ENCODE assay signal across 10 cellular contexts in genomic region chr5:66724740-66725139, GRCh38.
DNase-seq lines count a peak whose midpoint lies in the region; ATAC-seq and TF ChIP-seq lines count a peak whose summit lies in the region.
"Had no signal": no experiment of that assay in that cellular context is flagged by ENCODE, and none has a peak within 500 bp of the region (broad histone marks: within the 10 kb centered on the region; RNA-seq: fewer than 3 reads in every experiment).

No MANE protein-coding gene starts in this region.

- DNase-seq in ELR (ENCODE audit: low read depth) (peak; percentile 9), RWPE1 (ENCODE audit: low spot score) (no peak), fibroblast of villous mesenchyme (ENCODE audit: low read depth) (no peak), H4 (ENCODE audit: low spot score) (no peak), psoas muscle (no peak), HUDEP-2 (lab: John Stamatoyannopoulos, UW; ENCODE audit: unreplicated experiment in 76 of 76) (no peak)
- no peak for DNase-seq in activated T-cell treated with anti-CD3 and anti-CD28 coated beads, Interleukin-2, amount 50 U/mL, for 1 hour
- DNase-seq: NCI-H1694, NCI-H510A treated with DMSO at 0.1 percent for 48 hours had no signal

- H3K27me3 ChIP-seq in psoas muscle (ENCODE audit: insufficient read depth in 3 of 3, low read length in 2 of 3), result peaks cover 0 to 2% (median 0%) of the 10 kb centered on the region in 3 donors

- no peaks in the 10 kb centered on the region for H3K4me1 ChIP-seq in psoas muscle

- H3K27ac ChIP-seq in 22Rv1 (no peak overlapping the region), RWPE1 (no peak overlapping the region), psoas muscle (no peak overlapping the region)

- ATAC-seq in psoas muscle, result no peak

- H3K9me3 ChIP-seq in psoas muscle, result no peaks in the 10 kb centered on the region

- intact Hi-C loops in psoas muscle (cut with DNase I), result no loop called here

- H3K4me3 ChIP-seq in fibroblast of villous mesenchyme (ENCODE audit: low read depth, low read length) (no peak overlapping the region), psoas muscle (no peak overlapping the region)

- CTCF ChIA-PET in RWPE1 (lab: Yijun Ruan, JAX), result interaction anchor here (0.7 to 1.1 kb wide), 3 partner anchors 32 to 1170 kb away, joined by 3 to 4 read pairs (median 4); no protein-coding TSS in a partner anchor

- POLR2A ChIA-PET in RWPE1 (lab: Yijun Ruan, JAX; ENCODE audit: low non-redundant PET), result no interaction called here

- no peaks in the 10 kb centered on the region for H3K36me3 ChIP-seq in psoas muscle (ENCODE audit: insufficient read depth in 1 of 2, low read depth in 1 of 2)

- peak; percentile 14; the same call in 1 of the 2 replicates for TF ChIP-seq CTCF in 22Rv1 (IDR thresholded peaks at IDR 0.05)
- peak; percentile 21; the same call in 1 of the 2 replicates for TF ChIP-seq CTCF in RWPE1 (conservative IDR thresholded peaks at IDR 0.05; ENCODE audit: low read depth)
- peak; percentile 18 for TF ChIP-seq CTCF in fibroblast of villous mesenchyme (IDR thresholded peaks at IDR 0.05; ENCODE audit: insufficient read depth, low read depth, low read length)
- TF ChIP-seq CTCF in psoas muscle (IDR thresholded peaks at IDR 0.05), result no peak
